Comparison of ENCODE assay signal across 15 cellular contexts in genomic region chr17:81664051-81664470, GRCh38. TPM values are rescaled to one million over a fixed set of nuclear protein-coding genes. Genes with fewer than 3 reads are reported as not detected.
DNase-seq lines count a peak whose midpoint lies in the region; ATAC-seq and TF ChIP-seq lines count a peak whose summit lies in the region.
"Had no signal": no experiment of that assay in that cellular context is flagged by ENCODE, and none has a peak within 500 bp of the region (broad histone marks: within the 10 kb centered on the region; RNA-seq: fewer than 3 reads in every experiment).

No MANE protein-coding gene starts in this region.

- H3K27ac ChIP-seq in subcutaneous abdominal adipose tissue (ENCODE audit: low read depth, low read length), result peak overlapping the region; percentile 46
- no peak overlapping the region for H3K27ac ChIP-seq in heart right ventricle
- H3K27ac ChIP-seq: left ventricle myocardium inferior, SK-N-MC, tibial artery had no signal

- H3K9me3 ChIP-seq in subcutaneous abdominal adipose tissue (ENCODE audit: control insufficient read depth in 5 of 5, low read length in 5 of 5) (no peaks in the 10 kb centered on the region), heart right ventricle (no peaks in the 10 kb centered on the region)
- H3K9me3 ChIP-seq: left ventricle myocardium inferior, tibial artery had no signal

- H3K36me3 ChIP-seq in subcutaneous abdominal adipose tissue (ENCODE audit: control insufficient read depth in 5 of 5, insufficient read depth in 5 of 5, low read length in 5 of 5) (peaks cover 0 to 10% (median 4%) of the 10 kb centered on the region in 5 donors), heart right ventricle (peaks cover 0 to 22% (median 0%) of the 10 kb centered on the region in 9 donors)

- no peaks in the 10 kb centered on the region for H3K27me3 Mint-ChIP-seq in activated naive CD4-positive, alpha-beta T cell treated with anti-CD3 and anti-CD28 coated beads, Interleukin-2, amount 50 U/mL, for 24 hours
- H3K27me3 Mint-ChIP-seq in activated CD8-positive, alpha-beta T cell treated with anti-CD3 and anti-CD28 coated beads for 36 hours, result no peaks in the 10 kb centered on the region

- peaks cover 41% of the 10 kb centered on the region for H3K4me1 Mint-ChIP-seq in activated naive CD4-positive, alpha-beta T cell treated with anti-CD3 and anti-CD28 coated beads, Interleukin-2, amount 50 U/mL, for 24 hours
- H3K4me1 Mint-ChIP-seq in activated CD8-positive, alpha-beta T cell treated with anti-CD3 and anti-CD28 coated beads for 36 hours (ENCODE audit: low read depth), result peaks cover 48% of the 10 kb centered on the region

- peak overlapping the region; percentile 30 for H3K4me3 Mint-ChIP-seq in activated naive CD4-positive, alpha-beta T cell treated with anti-CD3 and anti-CD28 coated beads, Interleukin-2, amount 50 U/mL, for 24 hours
- peak overlapping the region; percentile 33 for H3K4me3 Mint-ChIP-seq in activated CD8-positive, alpha-beta T cell treated with anti-CD3 and anti-CD28 coated beads for 36 hours

- intact Hi-C loops in activated CD8-positive, alpha-beta T cell treated with anti-CD3 and anti-CD28 coated beads for 36 hours (cut with micrococcal nuclease), result no loop called here
- intact Hi-C loops in Right ventricle myocardium superior (cut with DNase I), result no loop called here
- intact Hi-C loops in heart right ventricle (cut with DNase I), result no loop called here

- H3K36me3 Mint-ChIP-seq in activated naive CD4-positive, alpha-beta T cell treated with anti-CD3 and anti-CD28 coated beads, Interleukin-2, amount 50 U/mL, for 24 hours, result peaks cover 6% of the 10 kb centered on the region
- peaks cover 41% of the 10 kb centered on the region for H3K36me3 Mint-ChIP-seq in activated CD8-positive, alpha-beta T cell treated with anti-CD3 and anti-CD28 coated beads for 36 hours (ENCODE audit: low read depth)

- peak overlapping the region in 1 of 5 donors; percentile 30 for H3K9ac ChIP-seq in subcutaneous abdominal adipose tissue (ENCODE audit: low read length in 5 of 5)

- 74 to 86% methylated on average over 7 of the region's 7 CpGs for WGBS in heart right ventricle, 2 donors

- CTCF ChIA-PET in activated CD8-positive, alpha-beta T cell treated with anti-CD3 and anti-CD28 coated beads for 36 hours (lab: Charles Lee), result interaction anchor here (1.0 to 1.5 kb wide), 2 partner anchors 16 to 357 kb away, joined by 3 to 4 read pairs; no protein-coding TSS in a partner anchor

- POLR2A ChIA-PET in activated CD8-positive, alpha-beta T cell treated with anti-CD3 and anti-CD28 coated beads for 36 hours (lab: Charles Lee), result interaction anchor here (1.0 to 1.7 kb wide), 4 partner anchors 11 to 315 kb away, joined by 3 to 4 read pairs (median 4); partner anchors contain the start of gene FAAP100

- H3K9me3 Mint-ChIP-seq in activated naive CD4-positive, alpha-beta T cell treated with anti-CD3 and anti-CD28 coated beads, Interleukin-2, amount 50 U/mL, for 24 hours, result no peaks in the 10 kb centered on the region
- peaks cover 2% of the 10 kb centered on the region for H3K9me3 Mint-ChIP-seq in activated CD8-positive, alpha-beta T cell treated with anti-CD3 and anti-CD28 coated beads for 36 hours
- H3K9me3 Mint-ChIP-seq: brain had no signal

- no peak for ATAC-seq in activated CD8-positive, alpha-beta T cell treated with anti-CD3 and anti-CD28 coated beads for 36 hours
- ATAC-seq in esophagus mucosa (peak; percentile 19), Right ventricle myocardium superior (ENCODE audit: poor library complexity) (no peak), heart right ventricle (no peak), HG02938 (IDR thresholded peaks at IDR 0.05; ENCODE audit: unreplicated experiment) (no peak)

- no peak for TF ChIP-seq CTCF in activated CD8-positive, alpha-beta T cell treated with anti-CD3 and anti-CD28 coated beads for 36 hours (IDR thresholded peaks at IDR 0.05)
- TF ChIP-seq CTCF in heart right ventricle (IDR thresholded peaks at IDR 0.05), result no peak

- H3K4me3 ChIP-seq in subcutaneous abdominal adipose tissue (ENCODE audit: low read depth in 1 of 5, low read length in 5 of 5) (no peak overlapping the region), heart right ventricle (no peak overlapping the region)
- H3K4me3 ChIP-seq: left ventricle myocardium inferior, SK-N-MC, tibial artery had no signal

- no peaks in the 10 kb centered on the region for H3K27me3 ChIP-seq in subcutaneous abdominal adipose tissue (ENCODE audit: control insufficient read depth in 5 of 5, insufficient read depth in 4 of 5, low read length in 5 of 5)
- no peaks in the 10 kb centered on the region for H3K27me3 ChIP-seq in heart right ventricle
- H3K27me3 ChIP-seq: tibial artery had no signal

- H3K4me1 ChIP-seq in subcutaneous abdominal adipose tissue (ENCODE audit: control insufficient read depth in 5 of 5, insufficient read depth in 5 of 5, low read length in 5 of 5) (peaks cover 3 to 44% (median 42%) of the 10 kb centered on the region in 5 donors), heart right ventricle (peaks cover 6 to 29% (median 24%) of the 10 kb centered on the region in 9 donors)

- DNase-seq in activated naive CD4-positive, alpha-beta T cell (lab: John Stamatoyannopoulos, UW), result no peak
- DNase-seq in activated CD8-positive, alpha-beta T cell treated with anti-CD3 and anti-CD28 coated beads for 36 hours, result peak; percentile 40
- DNase-seq in Right ventricle myocardium superior, result no peak
- no peak for DNase-seq in heart right ventricle
- DNase-seq: left ventricle myocardium inferior, NCI-H1694, NCI-H510A treated with DMSO at 0.1 percent for 48 hours, OCI-M1, tibial artery had no signal

- no peak overlapping the region for H3K27ac Mint-ChIP-seq in activated naive CD4-positive, alpha-beta T cell treated with anti-CD3 and anti-CD28 coated beads, Interleukin-2, amount 50 U/mL, for 24 hours
- peak overlapping the region; percentile 99 for H3K27ac Mint-ChIP-seq in activated CD8-positive, alpha-beta T cell treated with anti-CD3 and anti-CD28 coated beads for 36 hours
- H3K27ac Mint-ChIP-seq: brain had no signal

RNA-seq across cellular contexts. Expression of gene OXLD1, which starts 2.3 kb away (rescaled TPM):
- total RNA-seq in activated CD8-positive, alpha-beta T cell treated with anti-CD3 and anti-CD28 coated beads for 36 hours, result 10 to 100 TPM; 50.1 to 52.6 TPM
- total RNA-seq in esophagus mucosa (22.4 TPM), Right ventricle myocardium superior (16.1 TPM), heart right ventricle (10 to 100 TPM; 12.6 to 21.6 (median 17.9) TPM)
- polyA plus RNA-seq in heart right ventricle, result 10 to 100 TPM; 36.0 to 51.8 TPM

RNA-seq across cellular contexts. Expression of gene CCDC137, which starts 2.5 kb away (rescaled TPM):
- total RNA-seq in activated CD8-positive, alpha-beta T cell treated with anti-CD3 and anti-CD28 coated beads for 36 hours, result 10 to 100 TPM; 34.1 to 37.2 TPM
- 21.4 TPM for total RNA-seq in esophagus mucosa
- total RNA-seq in Right ventricle myocardium superior, result 4.8 TPM
- total RNA-seq in heart right ventricle, result 1 to 10 TPM; 3.4 to 9.7 (median 5.4) TPM
- 10 to 100 TPM; 11.3 to 14.4 TPM for polyA plus RNA-seq in heart right ventricle

RNA-seq across cellular contexts. Expression of gene PDE6G, which starts 7.7 kb away (rescaled TPM):
- total RNA-seq in activated CD8-positive, alpha-beta T cell treated with anti-CD3 and anti-CD28 coated beads for 36 hours, result 10 to 100 TPM in 1 of 2 experiments, 1 to 10 TPM in 1; 8.9 to 11.4 TPM
- total RNA-seq in esophagus mucosa (not detected), Right ventricle myocardium superior (not detected), heart right ventricle (1 to 10 TPM in 1 of 10 donors, under 1 TPM in 1, not detected in 8; 0.38 to 1.3 TPM)
- polyA plus RNA-seq in heart right ventricle, result 1 to 10 TPM in 1 of 2 donors, not detected in 1; 1.3 TPM
- total RNA-seq: left ventricle myocardium inferior had no signal

RNA-seq across cellular contexts. Expression of gene ARL16, which starts 19.5 kb away (rescaled TPM):
- total RNA-seq in activated CD8-positive, alpha-beta T cell treated with anti-CD3 and anti-CD28 coated beads for 36 hours, result 10 to 100 TPM; 22.3 to 23.5 TPM
- total RNA-seq in esophagus mucosa (24.3 TPM), Right ventricle myocardium superior (11.9 TPM), heart right ventricle (10 to 100 TPM; 11.1 to 19.1 (median 15.7) TPM)
- polyA plus RNA-seq in heart right ventricle, result 10 to 100 TPM; 29.1 to 41.2 TPM

RNA-seq across cellular contexts. Expression of gene HGS, which starts 19.8 kb away (rescaled TPM):
- 100 to 1,000 TPM in 1 of 2 experiments, 10 to 100 TPM in 1; 98.9 to 113 TPM for total RNA-seq in activated CD8-positive, alpha-beta T cell treated with anti-CD3 and anti-CD28 coated beads for 36 hours
- total RNA-seq in esophagus mucosa, result 62.5 TPM
- 34.5 TPM for total RNA-seq in Right ventricle myocardium superior
- total RNA-seq in heart right ventricle, result 10 to 100 TPM; 33.1 to 53.7 (median 37.8) TPM
- polyA plus RNA-seq in heart right ventricle, result 100 to 1,000 TPM in 1 of 2 donors, 10 to 100 TPM in 1; 83.0 to 102 TPM
